ENCODE assay signal across 10 cellular contexts in the genomic region with DNA sequence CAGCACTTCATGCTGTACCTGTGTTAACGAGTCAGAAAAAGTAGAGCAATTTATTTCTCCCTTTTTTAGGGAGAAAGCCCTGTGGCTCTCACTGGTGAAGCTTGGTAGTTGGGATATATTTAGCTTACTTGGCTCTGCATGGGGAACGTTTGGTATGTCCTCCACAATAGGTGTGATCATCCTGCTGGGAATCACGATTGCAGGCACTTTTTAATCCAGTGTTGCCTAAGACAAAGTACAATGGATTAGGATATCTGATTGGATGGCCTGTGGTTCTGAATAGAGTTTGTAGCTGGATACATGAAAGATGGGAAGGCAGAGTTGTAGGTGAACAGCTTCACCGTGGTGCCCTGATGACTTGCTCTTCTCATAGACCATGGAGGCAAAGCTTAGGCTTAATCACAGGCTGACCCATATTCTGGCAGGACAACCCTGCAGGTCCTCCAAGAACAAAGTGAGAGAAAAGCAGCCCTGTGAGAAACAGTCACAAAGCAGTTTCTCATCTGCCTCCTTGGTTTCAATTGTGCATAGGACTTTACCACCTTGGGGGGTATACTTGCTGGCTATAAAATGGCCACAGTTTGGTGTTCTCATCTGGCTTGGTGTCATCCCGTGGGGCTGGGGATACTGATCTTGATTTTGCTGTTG. TPM values are rescaled to one million over a fixed set of nuclear protein-coding genes. Genes with fewer than 3 reads are reported as not detected.
DNase-seq lines count a peak whose midpoint lies in the region; ATAC-seq and TF ChIP-seq lines count a peak whose summit lies in the region.
"Had no signal": no experiment of that assay in that cellular context is flagged by ENCODE, and none has a peak within 500 bp of the region (broad histone marks: within the 10 kb centered on the region; RNA-seq: fewer than 3 reads in every experiment).

No MANE protein-coding gene starts in this region.

- 59 to 60% methylated on average over 5 of the region's 5 CpGs for WGBS in thyroid gland, 2 donors

- H3K9me3 ChIP-seq in thyroid gland: no peaks in the 10 kb centered on the region

- H3K27me3 ChIP-seq in thyroid gland: no peaks in the 10 kb centered on the region
- H3K27me3 ChIP-seq: BLaER1 had no signal

- TF ChIP-seq POLR2A in thyroid gland (IDR thresholded peaks at IDR 0.05): no peak

- no peaks in the 10 kb centered on the region for H3K9me3 Mint-ChIP-seq in activated naive CD4-positive, alpha-beta T cell treated with anti-CD3 and anti-CD28 coated beads, Interleukin-2, amount 50 U/mL, for 24 hours
- H3K9me3 Mint-ChIP-seq in activated naive CD8-positive, alpha-beta T cell treated with anti-CD3 and anti-CD28 coated beads for 36 hours: peaks cover 19% of the 10 kb centered on the region

- DNase-seq in activated naive CD4-positive, alpha-beta T cell treated with Interleukin-2 at 50 U/mL for 16 hours: no peak
- DNase-seq in activated naive CD8-positive, alpha-beta T cell treated with anti-CD3 and anti-CD28 coated beads for 36 hours: no peak
- DNase-seq in left lobe of liver (ENCODE audit: low spot score) (no peak), thyroid gland (no peak), cortex of kidney (lab: John Stamatoyannopoulos, UW) (no peak)
- no peak for DNase-seq in stimulated activated CD8-positive, alpha-beta memory T cell treated with anti-CD3 and anti-CD28 coated beads, Interleukin-4, amount 100 ng/mL, for 48 hours
- DNase-seq: foreskin melanocyte had no signal

- peak; percentile 77 for ATAC-seq in left lobe of liver
- ATAC-seq in HG03159 (IDR thresholded peaks at IDR 0.05; ENCODE audit: unreplicated experiment): no peak

- H3K4me3 Mint-ChIP-seq in activated naive CD4-positive, alpha-beta T cell treated with anti-CD3 and anti-CD28 coated beads, Interleukin-2, amount 50 U/mL, for 24 hours: peak overlapping the region; percentile 97
- H3K4me3 Mint-ChIP-seq in activated naive CD8-positive, alpha-beta T cell treated with anti-CD3 and anti-CD28 coated beads for 36 hours: peak overlapping the region; percentile 87

- TF ChIP-seq CTCF in thyroid gland (IDR thresholded peaks at IDR 0.05): no peak

- intact Hi-C loops in thyroid gland (cut with DNase I): no loop called here

- H3K4me1 ChIP-seq in thyroid gland: peaks cover 17 to 45% of the 10 kb centered on the region in 2 donors

- H3K27ac ChIP-seq in thyroid gland: peak overlapping the region in 2 of 3 donors; percentile 10 to 22
- H3K27ac ChIP-seq: BLaER1 had no signal

- peaks cover 87% of the 10 kb centered on the region for H3K4me1 Mint-ChIP-seq in activated naive CD4-positive, alpha-beta T cell treated with anti-CD3 and anti-CD28 coated beads, Interleukin-2, amount 50 U/mL, for 24 hours
- peaks cover 75% of the 10 kb centered on the region for H3K4me1 Mint-ChIP-seq in activated naive CD8-positive, alpha-beta T cell treated with anti-CD3 and anti-CD28 coated beads for 36 hours

- no peaks in the 10 kb centered on the region for H3K27me3 Mint-ChIP-seq in activated naive CD4-positive, alpha-beta T cell treated with anti-CD3 and anti-CD28 coated beads, Interleukin-2, amount 50 U/mL, for 24 hours
- H3K27me3 Mint-ChIP-seq in activated naive CD8-positive, alpha-beta T cell treated with anti-CD3 and anti-CD28 coated beads for 36 hours: no peaks in the 10 kb centered on the region

- peaks cover 4 to 12% of the 10 kb centered on the region in 2 donors for H3K36me3 ChIP-seq in thyroid gland

- H3K36me3 Mint-ChIP-seq in activated naive CD4-positive, alpha-beta T cell treated with anti-CD3 and anti-CD28 coated beads, Interleukin-2, amount 50 U/mL, for 24 hours: peaks cover 62% of the 10 kb centered on the region
- H3K36me3 Mint-ChIP-seq in activated naive CD8-positive, alpha-beta T cell treated with anti-CD3 and anti-CD28 coated beads for 36 hours: peaks cover 87% of the 10 kb centered on the region

- H3K4me3 ChIP-seq in thyroid gland (replicated peaks in 1 of 3): no peak overlapping the region
- H3K4me3 ChIP-seq: BLaER1 had no signal

- H3K27ac Mint-ChIP-seq in activated naive CD4-positive, alpha-beta T cell treated with anti-CD3 and anti-CD28 coated beads, Interleukin-2, amount 50 U/mL, for 24 hours: peak overlapping the region; percentile 91
- peak overlapping the region; percentile 96 for H3K27ac Mint-ChIP-seq in activated naive CD8-positive, alpha-beta T cell treated with anti-CD3 and anti-CD28 coated beads for 36 hours

RNA-seq across cellular contexts. Expression of gene RESF1, which starts 7.5 kb away (rescaled TPM):
- total RNA-seq in activated naive CD8-positive, alpha-beta T cell treated with anti-CD3 and anti-CD28 coated beads for 36 hours: 10 to 100 TPM; 76.5 to 79.1 TPM
- total RNA-seq in left lobe of liver: 27.3 TPM
- total RNA-seq in thyroid gland: 10 to 100 TPM; 62.5 to 75.1 (median 63.3) TPM
